Comparison of ENCODE assay signal across 14 cellular contexts in genomic region chr1:197391303-197392226, GRCh38.
DNase-seq lines count a peak whose midpoint lies in the region; ATAC-seq lines count a peak whose summit lies in the region.
"Had no signal": no experiment of that assay in that cellular context is flagged by ENCODE, and none has a peak within 500 bp of the region (broad histone marks: within the 10 kb centered on the region; RNA-seq: fewer than 3 reads in every experiment).

No MANE protein-coding gene starts in this region.

- peak; percentile 67 for DNase-seq in AML-193 (lab: John Stamatoyannopoulos, UW)
- DNase-seq in GF-D8 (lab: John Stamatoyannopoulos, UW): peak; percentile 21
- DNase-seq in RPMI8226: peak; percentile 7
- DNase-seq in central memory CD4-positive, alpha-beta T cell: peak; percentile 77
- DNase-seq in NCI-H446 (lab: John Stamatoyannopoulos, UW): no peak
- DNase-seq: Calu3, NCI-H2029, occipital lobe, SHP77 treated with DMSO at 0.1 percent for 48 hours, stomach had no signal

- ATAC-seq in HG03045 (IDR thresholded peaks at IDR 0.05; ENCODE audit: unreplicated experiment) (no peak), GM21515 (IDR thresholded peaks at IDR 0.05; ENCODE audit: unreplicated experiment) (no peak), HG02852 (IDR thresholded peaks at IDR 0.05; ENCODE audit: unreplicated experiment) (no peak)
- ATAC-seq: GM12878 had no signal

Comparison
In these comparisons a context has a peak if more than half of its experiments do, and no peak if none do; other contexts are left out.
1. DNase-seq: peak in AML-193 (2 of 2), GF-D8 (single experiment), RPMI8226 (single experiment) and central memory CD4-positive, alpha-beta T cell (single experiment); none in NCI-H446 (0 of 2).